22 cellular contexts compared by ENCODE assay signal in genomic region chr2:196329959-196330358, GRCh38.
"Had no signal": no experiment of that assay in that cellular context is flagged by ENCODE, and none has a peak within 500 bp of the region (broad histone marks: within the 10 kb centered on the region; RNA-seq: fewer than 3 reads in every experiment).

No MANE protein-coding gene starts in this region.

- H3K4me1 ChIP-seq: esophagus squamous epithelium, gastroesophageal sphincter, parathyroid adenoma, prostate gland, testis, upper lobe of right lung, vagina had no signal

- H3K4me3 ChIP-seq: esophagus squamous epithelium, gastroesophageal sphincter, left lung, lung, prostate gland, spleen, testis, tibial nerve, upper lobe of right lung, vagina had no signal

- H2AFZ ChIP-seq: parathyroid adenoma had no signal

- H3K36me3 ChIP-seq: esophagus squamous epithelium, gastroesophageal sphincter, left lung, prostate gland, spleen, tibial nerve, upper lobe of right lung, vagina had no signal

- DNase-seq: esophagus squamous epithelium; foreskin fibroblast; glutamatergic neuron; islet precursor cell; left lung; mesenchymal stem cell; midbrain; occipital lobe; spleen; stimulated activated CD4-positive, alpha-beta T cell treated with anti-CD3 and anti-CD28 coated beads, Interleukin-15, amount 100 ng/mL, for 24 hours; stimulated activated CD4-positive, alpha-beta T cell treated with anti-CD3 and anti-CD28 coated beads, Interleukin-1b, Interleukin-23, amount 100 ng/mL, for 48 hours; stimulated activated CD4-positive, alpha-beta T cell treated with anti-CD3 and anti-CD28 coated beads, Interleukin-4, amount 100 ng/mL, for 24 hours; testis; upper lobe of right lung had no signal

- H3K27ac ChIP-seq: esophagus squamous epithelium, gastroesophageal sphincter, left lung, parathyroid adenoma, prostate gland, spleen, testis, tibial nerve, upper lobe of right lung, vagina had no signal

- ATAC-seq: gastroesophageal sphincter; left lung; sciatic nerve; stimulated activated memory B cell treated with anti-CD40 and anti-IgM and Interleukin-4, amounts not matched to agents 10 μg/mL and 1 μg/mL and 100 μg/mL, for 72 hours; upper lobe of right lung had no signal

- H3K79me2 ChIP-seq: parathyroid adenoma had no signal

- H3K9me3 ChIP-seq: esophagus squamous epithelium, gastroesophageal sphincter, left lung, prostate gland, spleen, testis, tibial nerve, upper lobe of right lung, vagina had no signal

- H3K27me3 ChIP-seq: esophagus squamous epithelium, gastroesophageal sphincter, left lung, spleen, testis, tibial nerve, upper lobe of right lung, vagina had no signal
